In genomic region chr3:178568152-178568753, GRCh38 we compare ENCODE assay signal across 18 cellular contexts. TPM values are rescaled to one million over a fixed set of nuclear protein-coding genes. Genes with fewer than 3 reads are reported as not detected.
"Had no signal": no experiment of that assay in that cellular context is flagged by ENCODE, and none has a peak within 500 bp of the region (broad histone marks: within the 10 kb centered on the region; RNA-seq: fewer than 3 reads in every experiment).

No MANE protein-coding gene starts in this region.

- DNase-seq: activated CD4-positive, alpha-beta T cell treated with anti-CD3 and anti-CD28 coated beads, Interleukin-2, amount 50 U/mL, for 1 hour; activated CD4-positive, CD25-positive, alpha-beta regulatory T cell; activated naive CD4-positive, alpha-beta T cell treated with anti-CD3 and anti-CD28 coated beads for 36 hours; activated T-cell treated with anti-CD3 and anti-CD28 coated beads for 4 hours; body of pancreas; cerebellar nuclear complex; islet precursor cell; left lung; mesendoderm; stimulated activated CD4-positive, alpha-beta T cell treated with anti-CD3 and anti-CD28 coated beads, Interleukin-15, amount 100 ng/mL, for 24 hours; stimulated activated CD4-positive, alpha-beta T cell treated with anti-CD3 and anti-CD28 coated beads, Interleukin-4, amount 100 ng/mL, for 24 hours; stimulated activated naive CD8-positive, alpha-beta T cell treated with anti-CD3 and anti-CD28 coated beads, Interleukin-15, amount 100 ng/mL, for 72 hours; testis had no signal

- H3K36me3 ChIP-seq: left lung had no signal

- H3K9me3 ChIP-seq: body of pancreas, left lung, testis had no signal

- H3K27me3 ChIP-seq: body of pancreas, left lung, testis had no signal

- ATAC-seq: activated T-helper 17 cell treated with anti-CD3 and anti-CD28 coated beads, Interleukin-2, amount 50 U/mL, for 72 hours; body of pancreas; left lung; stimulated activated naive CD8-positive, alpha-beta T cell treated with anti-CD3 and anti-CD28 coated beads, Interleukin-15, amount 100 ng/mL, for 72 hours had no signal

- H3K4me3 ChIP-seq: body of pancreas, left lung, testis had no signal

- H3K4me1 ChIP-seq: body of pancreas, left lung, testis had no signal

- H3K27ac ChIP-seq: body of pancreas, left lung, testis had no signal

RNA-seq across cellular contexts. Expression of gene KCNMB2, which starts 32.0 kb away (rescaled TPM):
- total RNA-seq: activated CD8-positive, alpha-beta memory T cell treated with anti-CD3 and anti-CD28 coated beads for 36 hours; activated naive CD4-positive, alpha-beta T cell treated with anti-CD3 and anti-CD28 coated beads for 36 hours; activated T-helper 17 cell treated with anti-CD3 and anti-CD28 coated beads, Interleukin-2, amount 50 U/mL, for 72 hours; epithelial cell of proximal tubule; osteocyte; pulmonary artery endothelial cell; testis had no signal
